ENCODE assay signal across 18 cellular contexts in genomic region chr10:22685926-22686325, GRCh38. TPM values are rescaled to one million over a fixed set of nuclear protein-coding genes. Genes with fewer than 3 reads are reported as not detected.
DNase-seq lines count a peak whose midpoint lies in the region; TF ChIP-seq lines count a peak whose summit lies in the region.
"Had no signal": no experiment of that assay in that cellular context is flagged by ENCODE, and none has a peak within 500 bp of the region (broad histone marks: within the 10 kb centered on the region; RNA-seq: fewer than 3 reads in every experiment).

No MANE protein-coding gene starts in this region.

- TF ChIP-seq EP300 in tibial nerve (IDR thresholded peaks at IDR 0.05): peak; percentile 33 to 74

- no peaks in the 10 kb centered on the region for H4K20me1 ChIP-seq in mammary epithelial cell (ENCODE audit: insufficient read depth, low read length)

- TF ChIP-seq CTCF in MCF 10A (IDR thresholded peaks at IDR 0.05; ENCODE audit: unreplicated experiment): no peak
- no peak for TF ChIP-seq CTCF in mammary epithelial cell (conservative IDR thresholded peaks at IDR 0.05 in 1 of 2, IDR thresholded peaks at IDR 0.05 in 1 of 2; ENCODE audit: extremely low read depth in 1 of 2, insufficient read depth in 1 of 2, low read depth in 1 of 2, low read length in 2 of 2)
- TF ChIP-seq CTCF in coronary artery (IDR thresholded peaks at IDR 0.05): no peak
- no peak for TF ChIP-seq CTCF in tibial nerve (IDR thresholded peaks at IDR 0.05)

- H3K4me1 Mint-ChIP-seq in MCF 10A (ENCODE audit: insufficient read depth, unreplicated experiment) (peaks cover 37% of the 10 kb centered on the region), immature natural killer cell (peaks cover 95 to 100% of the 10 kb centered on the region in 2 donors)

- no peak overlapping the region for H3K4me3 Mint-ChIP-seq in MCF 10A (ENCODE audit: unreplicated experiment)
- H3K4me3 Mint-ChIP-seq in immature natural killer cell: peak overlapping the region in 3 of 5 donors; percentile 15 to 43 (median 23)
- H3K4me3 Mint-ChIP-seq: activated naive CD4-positive, alpha-beta T cell treated with anti-CD3 and anti-CD28 coated beads for 36 hours; T-helper 2 cell treated with Interferon-gamma antibody and Interleukin-4, amounts not matched to agents 5 μg/mL and 100 μg/mL, for 36 hours had no signal

- H3K27ac ChIP-seq in mammary epithelial cell (ENCODE audit: insufficient read depth, low read depth, low read length): no peak overlapping the region
- H3K27ac ChIP-seq in coronary artery: peak overlapping the region in 1 of 2 donors; percentile 31
- H3K27ac ChIP-seq in tibial nerve: peak overlapping the region in 2 of 4 donors; percentile 47 to 68
- H3K27ac ChIP-seq: neutrophil, sigmoid colon, SJCRH30 had no signal

- in situ Hi-C loops in mammary epithelial cell (cut with MboI; ENCODE audit: low sequenced_read_pairs in 2 of 2): no loop called here

- peaks cover 5% of the 10 kb centered on the region for H3K36me3 Mint-ChIP-seq in MCF 10A (ENCODE audit: insufficient read depth, unreplicated experiment)
- H3K36me3 Mint-ChIP-seq in immature natural killer cell: peaks cover 0 to 5% (median 0%) of the 10 kb centered on the region in 3 donors

- peak; percentile 18 for DNase-seq in MCF 10A (ENCODE audit: unreplicated experiment)
- no peak for DNase-seq in mammary epithelial cell
- no peak for DNase-seq in coronary artery (ENCODE audit: low spot score)
- DNase-seq in immature natural killer cell: no peak
- peak in 1 of 2 donors; percentile 44 for DNase-seq in tibial nerve (ENCODE audit: low spot score in 2 of 2)
- DNase-seq in stimulated activated CD4-positive, alpha-beta T cell treated with anti-CD3 and anti-CD28 coated beads, Interleukin-4, amount 100 ng/mL, for 4 hours: no peak
- no peak for DNase-seq in midbrain (lab: John Stamatoyannopoulos, UW)
- no peak for DNase-seq in T1000 (lab: John Stamatoyannopoulos, UW)
- DNase-seq: activated CD4-positive, CD25-positive, alpha-beta regulatory T cell treated with anti-CD3 and anti-CD28 coated beads, Interleukin-2, amount 50 U/mL, for 72 hours; activated CD8-positive, alpha-beta memory T cell treated with anti-CD3 and anti-CD28 coated beads, Interleukin-2, amount 50 U/mL, for 48 hours; activated naive CD4-positive, alpha-beta T cell treated with anti-CD3 and anti-CD28 coated beads for 36 hours; erythroblast; NCI-H2029 treated with DMSO at 0.1 percent for 48 hours; NCI-H510A treated with DMSO at 0.1 percent for 48 hours; sigmoid colon; SJCRH30 had no signal

- H3K4me3 ChIP-seq in mammary epithelial cell (replicated peaks in 1 of 3; ENCODE audit: insufficient read depth in 1 of 3, low read depth in 2 of 3, low read length in 3 of 3) (no peak overlapping the region), coronary artery (peak overlapping the region; percentile 2), tibial nerve (no peak overlapping the region)
- H3K4me3 ChIP-seq: sigmoid colon, SJCRH30 had no signal

- TF ChIP-seq POLR2A in tibial nerve (IDR thresholded peaks at IDR 0.05): no peak

- WGBS in mammary epithelial cell (ENCODE audit: low coverage, missing lambda C conversion rate): 96% methylated on average over 8 of the region's 8 CpGs
- 34 to 48% methylated on average over 8 of the region's 8 CpGs for WGBS in tibial nerve, 2 donors

- no peak overlapping the region for H3K4me2 ChIP-seq in mammary epithelial cell (ENCODE audit: insufficient read depth, low read depth, low read length)

- CTCF ChIA-PET in MCF 10A (lab: Yijun Ruan, JAX) (no interaction called here), mammary epithelial cell (lab: Charles Lee; ENCODE audit: low non-redundant PET) (no interaction called here)

- H3K9me3 Mint-ChIP-seq in MCF 10A (ENCODE audit: unreplicated experiment): no peaks in the 10 kb centered on the region
- no peaks in the 10 kb centered on the region for H3K9me3 Mint-ChIP-seq in immature natural killer cell
- H3K9me3 Mint-ChIP-seq: activated naive CD4-positive, alpha-beta T cell treated with anti-CD3 and anti-CD28 coated beads for 36 hours; T-helper 2 cell treated with Interferon-gamma antibody and Interleukin-4, amounts not matched to agents 5 μg/mL and 100 μg/mL, for 36 hours had no signal

- H3K27ac Mint-ChIP-seq in MCF 10A (ENCODE audit: low read depth, unreplicated experiment) (peak overlapping the region; percentile 19), immature natural killer cell (peak overlapping the region; percentile 78 to 99 (median 92))

- POLR2A ChIA-PET in MCF 10A (lab: Yijun Ruan, JAX): interaction anchor here (0.6 kb wide), 1 partner anchor 364 kb away, joined by 3 read pairs; no protein-coding TSS in a partner anchor

- H3K36me3 ChIP-seq in mammary epithelial cell (ENCODE audit: insufficient read depth, low read length) (no peaks in the 10 kb centered on the region), tibial nerve (no peaks in the 10 kb centered on the region)
- H3K36me3 ChIP-seq: neutrophil, sigmoid colon, SJCRH30 had no signal

- H2AFZ ChIP-seq in mammary epithelial cell (ENCODE audit: low read depth, low read length): no peak overlapping the region

- H3K27me3 ChIP-seq in mammary epithelial cell (ENCODE audit: insufficient read depth, low read length): no peaks in the 10 kb centered on the region
- no peaks in the 10 kb centered on the region for H3K27me3 ChIP-seq in tibial nerve
- H3K27me3 ChIP-seq: neutrophil, sigmoid colon, SJCRH30 had no signal

- BruUV-seq in MCF 10A (replicated peaks; lab: Mats Ljungman, UMichigan) (no TSS peak), mammary epithelial cell (replicated peaks; lab: Mats Ljungman, UMichigan) (no TSS peak)

- intact Hi-C loops in MCF 10A (cut with micrococcal nuclease) (no loop called here), mammary epithelial cell (cut with micrococcal nuclease) (no loop called here)

- peaks cover 66% of the 10 kb centered on the region for H3K79me2 ChIP-seq in mammary epithelial cell (ENCODE audit: insufficient read depth, low read length)

- H3K9ac ChIP-seq in mammary epithelial cell (ENCODE audit: insufficient read depth, low read length): no peak overlapping the region

- H3K4me1 ChIP-seq in mammary epithelial cell (ENCODE audit: insufficient read depth, low read length): peaks cover 40% of the 10 kb centered on the region
- peaks cover 0 to 52% (median 35%) of the 10 kb centered on the region in 4 donors for H3K4me1 ChIP-seq in tibial nerve

- H3K9me3 ChIP-seq in mammary epithelial cell (replicated peaks; ENCODE audit: insufficient read depth, low read length) (no peaks in the 10 kb centered on the region), tibial nerve (no peaks in the 10 kb centered on the region)
- H3K9me3 ChIP-seq: neutrophil, sigmoid colon, SJCRH30 had no signal

- dilution Hi-C loops in mammary epithelial cell (cut with HindIII; ENCODE audit: low sequenced_read_pairs): no loop called here

- H3K27me3 Mint-ChIP-seq in MCF 10A (ENCODE audit: insufficient read depth, unreplicated experiment): no peaks in the 10 kb centered on the region
- peaks cover 10 to 15% (median 13%) of the 10 kb centered on the region in 3 donors for H3K27me3 Mint-ChIP-seq in immature natural killer cell (ENCODE audit: low read depth in 3 of 3)

RNA-seq across cellular contexts. Expression of gene PIP4K2A, which starts 28.5 kb away (rescaled TPM):
- total RNA-seq in MCF 10A (2022) (24.2 and 27.5 TPM in 2 replicates), mammary epithelial cell (10 to 100 TPM in 1 of 2 donors, 1 to 10 TPM in 1; 7.2 to 13.4 TPM), tibial nerve (10 to 100 TPM; 29.3 to 52.4 (median 34.5) TPM)
- polyA plus RNA-seq in mammary epithelial cell (5.2 TPM), immature natural killer cell (100 to 1,000 TPM in 1 of 3 donors, 10 to 100 TPM in 2; 62.9 to 138 (median 80.3) TPM)
- polyA minus RNA-seq in mammary epithelial cell: 8.7 TPM
